ENCODE assay signal across 8 cellular contexts in genomic region chr4:15238720-15239119, GRCh38.
DNase-seq lines count a peak whose midpoint lies in the region; ATAC-seq and TF ChIP-seq lines count a peak whose summit lies in the region.

No MANE protein-coding gene starts in this region.

- H3K4me3 Mint-ChIP-seq in Caco-2 (ENCODE audit: unreplicated experiment) = no peak overlapping the region
- H3K4me3 Mint-ChIP-seq in activated naive CD8-positive, alpha-beta T cell treated with anti-CD3 and anti-CD28 coated beads for 36 hours = no peak overlapping the region

- H3K4me1 Mint-ChIP-seq in Caco-2 (ENCODE audit: low read depth, unreplicated experiment) = peaks cover 6% of the 10 kb centered on the region
- peaks cover 11% of the 10 kb centered on the region for H3K4me1 Mint-ChIP-seq in activated naive CD8-positive, alpha-beta T cell treated with anti-CD3 and anti-CD28 coated beads for 36 hours

- no peaks in the 10 kb centered on the region for H3K27me3 ChIP-seq in Caco-2 (replicated peaks; ENCODE audit: control insufficient read depth, insufficient read depth, low read length)
- no peaks in the 10 kb centered on the region for H3K27me3 ChIP-seq in gastrocnemius medialis

- no TSS peak for BruUV-seq in Caco-2 (replicated peaks; lab: Mats Ljungman, UMichigan)

- H3K9me3 ChIP-seq in Caco-2 = no peaks in the 10 kb centered on the region
- H3K9me3 ChIP-seq in gastrocnemius medialis = no peaks in the 10 kb centered on the region

- no peaks in the 10 kb centered on the region for H3K36me3 ChIP-seq in Caco-2 (ENCODE audit: control insufficient read depth, insufficient read depth, low read length)
- H3K36me3 ChIP-seq in gastrocnemius medialis = no peaks in the 10 kb centered on the region

- intact Hi-C loops in Caco-2 (cut with micrococcal nuclease; ENCODE audit: unreplicated experiment) (loop anchor here (1.0 to 10.0 kb wide), 4 partner anchors 129 to 416 kb away; partner anchors contain the start of gene FBXL5), left ventricle myocardium superior (cut with micrococcal nuclease) (loop anchor here (2.0 kb wide), 1 partner anchor 218 kb away; no protein-coding TSS in a partner anchor), gastrocnemius medialis (cut with DNase I; ENCODE audit: low total_unique reads) (loop anchor here (2.0 to 10.0 kb wide), 2 partner anchors 156 to 218 kb away; no protein-coding TSS in a partner anchor)

- in situ Hi-C loops in gastrocnemius medialis (cut with MboI; ENCODE audit: low sequenced_read_pairs in 4 of 4) = loop anchor here in 3 of 4 donors (5.0 to 25.0 kb wide), 3 partner anchors 216 to 424 kb away; partner anchors contain the start of gene FBXL5 (in 1 of the 3)

- no peaks in the 10 kb centered on the region for H3K4me1 ChIP-seq in Caco-2
- no peaks in the 10 kb centered on the region for H3K4me1 ChIP-seq in gastrocnemius medialis

- H3K4me3 ChIP-seq in Caco-2 (ENCODE audit: low read depth, low read length) (no peak overlapping the region), gastrocnemius medialis (no peak overlapping the region)

- DNase-seq in Caco-2 (peak in 1 of 2 experiments; percentile 34), left ventricle myocardium superior (no peak), gastrocnemius medialis (no peak), NCI-H1417 treated with DMSO at 0.1 percent for 48 hours (lab: John Stamatoyannopoulos, UW) (no peak)
- peak; percentile 31 for DNase-seq in activated naive CD8-positive, alpha-beta T cell treated with anti-CD3 and anti-CD28 coated beads for 36 hours

- ATAC-seq in GM19351 (IDR thresholded peaks at IDR 0.05; ENCODE audit: unreplicated experiment) (peak; percentile 80), left ventricle myocardium superior (peak; percentile 65), gastrocnemius medialis (peak; percentile 44 to 48), HG02884 (IDR thresholded peaks at IDR 0.05; ENCODE audit: unreplicated experiment) (no peak)

- no peak overlapping the region for H3K27ac Mint-ChIP-seq in Caco-2 (ENCODE audit: unreplicated experiment)
- no peak overlapping the region for H3K27ac Mint-ChIP-seq in activated naive CD8-positive, alpha-beta T cell treated with anti-CD3 and anti-CD28 coated beads for 36 hours

- H3K27me3 Mint-ChIP-seq in Caco-2 (ENCODE audit: insufficient read depth, unreplicated experiment) = peaks cover 9% of the 10 kb centered on the region
- H3K27me3 Mint-ChIP-seq in activated naive CD8-positive, alpha-beta T cell treated with anti-CD3 and anti-CD28 coated beads for 36 hours = no peaks in the 10 kb centered on the region

- TF ChIP-seq POLR2A in gastrocnemius medialis (IDR thresholded peaks at IDR 0.05) = no peak

- H3K9me3 Mint-ChIP-seq in Caco-2 (ENCODE audit: unreplicated experiment) = no peaks in the 10 kb centered on the region
- H3K9me3 Mint-ChIP-seq in activated naive CD8-positive, alpha-beta T cell treated with anti-CD3 and anti-CD28 coated beads for 36 hours = no peaks in the 10 kb centered on the region

- CTCF ChIA-PET in Caco-2 (lab: Charles Lee) = interaction anchor here (0.6 kb wide), 1 partner anchor 146 kb away, joined by 3 read pairs; no protein-coding TSS in a partner anchor

- H3K27ac ChIP-seq in gastrocnemius medialis = no peak overlapping the region

- TF ChIP-seq CTCF in Caco-2 (IDR thresholded peaks at IDR 0.05; ENCODE audit: insufficient read depth in 1 of 2, low read depth in 1 of 2, low read length in 1 of 2, severe bottlenecking in 1 of 2, unreplicated experiment in 1 of 2) (peak; percentile 32 to 34), LNCAP (IDR thresholded peaks at IDR 0.05) (peak; percentile 48; the same call in 1 of the 2 replicates), gastrocnemius medialis (IDR thresholded peaks at IDR 0.05 in 4 of 5, conservative IDR thresholded peaks at IDR 0.05 in 1 of 5) (peak in 2 of 5 experiments; percentile 24 to 30)

- POLR2A ChIA-PET in Caco-2 (lab: Charles Lee) = no interaction called here

- H3K36me3 Mint-ChIP-seq in Caco-2 (ENCODE audit: insufficient read depth, unreplicated experiment) = no peaks in the 10 kb centered on the region
- no peaks in the 10 kb centered on the region for H3K36me3 Mint-ChIP-seq in activated naive CD8-positive, alpha-beta T cell treated with anti-CD3 and anti-CD28 coated beads for 36 hours
